Comparison of ENCODE assay signal across 21 cellular contexts in the genomic region with DNA sequence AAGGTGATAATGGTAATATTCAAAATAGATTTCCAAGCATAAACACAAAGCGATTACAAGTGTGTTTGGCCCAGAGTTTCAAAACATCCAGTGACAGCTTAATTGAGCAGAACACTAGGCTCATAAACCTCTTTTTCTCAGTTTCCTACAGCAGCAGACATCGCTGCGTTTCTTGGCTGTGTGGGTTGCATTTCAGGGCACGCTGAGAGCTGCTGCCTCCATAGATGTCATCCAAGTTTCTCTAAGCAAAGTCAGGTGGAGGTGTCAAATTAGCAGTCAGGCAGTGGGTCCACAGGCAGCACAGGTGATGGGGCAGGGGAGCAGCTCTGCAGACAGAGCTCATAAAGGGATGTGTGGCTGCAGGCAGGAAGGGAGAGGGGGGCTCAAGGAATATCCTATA. TPM values are rescaled to one million over a fixed set of nuclear protein-coding genes. Genes with fewer than 3 reads are reported as not detected.
"Had no signal": no experiment of that assay in that cellular context is flagged by ENCODE, and none has a peak within 500 bp of the region (broad histone marks: within the 10 kb centered on the region; RNA-seq: fewer than 3 reads in every experiment).

No MANE protein-coding gene starts in this region.

- H3K9me2 ChIP-seq: SK-N-SH had no signal

- H3K27me3 ChIP-seq: MG63 had no signal

- H3K9me3 ChIP-seq: MG63, SK-N-SH had no signal

- DNase-seq: IMR-90, Karpas-422, KG1, MG63, NCI-H1092, NCI-H1105 treated with DMSO at 0.1 percent for 48 hours, NCI-H1417 treated with DMSO at 0.1 percent for 48 hours, NCI-H146, NCI-H1694 treated with DMSO at 0.1 percent for 48 hours, NCI-H1930, NCI-H2081, NCI-H2107, NCI-H2227 treated with DMSO at 0.1 percent for 48 hours, NCI-H524, NCI-H526 treated with DMSO at 0.1 percent for 48 hours, NCI-H774, Right ventricle myocardium superior, RPMI8226, SIG-M5, SK-N-SH had no signal

- ATAC-seq: HepG2 had no signal

- H3K36me3 ChIP-seq: MG63 had no signal

- H3K4me3 ChIP-seq: MG63 had no signal

- H3K4me2 ChIP-seq: SK-N-SH had no signal

RNA-seq across cellular contexts. Expression of gene COL13A1, which starts 50.5 kb away (rescaled TPM):
- total RNA-seq: HepG2 had no signal
